Comparison of ENCODE assay signal across 17 cellular contexts in the genomic region with DNA sequence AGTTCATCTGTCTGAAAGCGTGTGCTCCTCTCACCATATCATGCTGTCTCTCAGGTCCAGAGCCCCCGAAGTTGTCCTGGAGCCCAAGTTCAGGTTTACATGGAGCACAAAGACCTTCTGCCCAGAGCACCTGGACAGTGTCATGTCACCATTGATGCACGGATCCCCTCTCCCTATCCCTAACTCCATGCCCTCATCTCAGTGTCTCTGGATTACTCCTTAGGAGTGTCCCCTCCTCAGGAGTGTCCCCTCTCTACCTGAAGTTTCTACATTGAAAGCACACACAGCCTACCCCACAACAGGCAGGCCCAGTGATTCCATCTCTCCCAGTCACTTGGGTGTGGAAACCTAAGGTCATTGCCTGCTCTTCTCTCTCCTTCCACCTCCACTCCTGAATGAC.
DNase-seq lines count a peak whose midpoint lies in the region; ATAC-seq, FAIRE-seq and TF ChIP-seq lines count a peak whose summit lies in the region.
"Had no signal": no experiment of that assay in that cellular context is flagged by ENCODE, and none has a peak within 500 bp of the region (broad histone marks: within the 10 kb centered on the region; RNA-seq: fewer than 3 reads in every experiment).

No MANE protein-coding gene starts in this region.

- H3K27ac ChIP-seq in endodermal cell (ENCODE audit: low read depth, low read length) (peak overlapping the region; percentile 96), neural progenitor cell (no peak overlapping the region), psoas muscle (no peak overlapping the region)

- no peak overlapping the region for H2AFZ ChIP-seq in neural progenitor cell (replicated peaks)

- 90 to 93% methylated on average over 2 to 3 of the region's 3 CpGs for WGBS in endodermal cell (ENCODE audit: insufficient coverage in 1 of 2, insufficient read length in 1 of 2), 2 experiments
- 91 to 95% (median 91%) methylated on average over 3 of the region's 3 CpGs for WGBS in psoas muscle, 3 donors

- intact Hi-C loops in sciatic nerve (cut with DNase I) (no loop called here), psoas muscle (cut with DNase I) (no loop called here)

- TF ChIP-seq CTCF in endodermal cell (conservative IDR thresholded peaks at IDR 0.05) = no peak
- TF ChIP-seq CTCF in neural progenitor cell (IDR thresholded peaks at IDR 0.05) = no peak
- TF ChIP-seq CTCF in psoas muscle (IDR thresholded peaks at IDR 0.05) = no peak

- H3K27me3 Mint-ChIP-seq in endodermal cell (ENCODE audit: insufficient read depth) (no peaks in the 10 kb centered on the region), neural progenitor cell (ENCODE audit: insufficient read depth, low read depth) (peaks cover 8% of the 10 kb centered on the region)

- H3K9ac ChIP-seq in endodermal cell (ENCODE audit: extremely low read depth, low read length, poor library complexity, severe bottlenecking) = no peak overlapping the region
- H3K9ac ChIP-seq in neural progenitor cell = no peak overlapping the region

- H3K36me3 Mint-ChIP-seq in endodermal cell (ENCODE audit: low read depth) (no peaks in the 10 kb centered on the region), neural progenitor cell (peaks cover 8% of the 10 kb centered on the region)
- H3K36me3 Mint-ChIP-seq: CD8-positive, alpha-beta T cell had no signal

- H3K9me3 Mint-ChIP-seq in endodermal cell (peaks cover 4% of the 10 kb centered on the region), neural progenitor cell (peaks cover 25% of the 10 kb centered on the region)
- H3K9me3 Mint-ChIP-seq: CD8-positive, alpha-beta T cell had no signal

- DNase-seq in endodermal cell (no peak), neural progenitor cell (ENCODE audit: low spot score) (no peak), sciatic nerve (ENCODE audit: low spot score) (no peak), DMS 273 (lab: John Stamatoyannopoulos, UW; ENCODE audit: unreplicated experiment) (no peak), psoas muscle (no peak), GM12892 (ENCODE audit: insufficient read length) (no peak)
- DNase-seq: C1 segment of cervical spinal cord; Caco-2; CD8-positive, alpha-beta T cell; DMS 273 treated with DMSO at 0.1 percent for 48 hours; DMS79; GDM1; GOT3; H7; HCEC 1CT had no signal

- H3K4me3 ChIP-seq in endodermal cell (ENCODE audit: low read length) (no peak overlapping the region), neural progenitor cell (no peak overlapping the region), psoas muscle (no peak overlapping the region)
- H3K4me3 ChIP-seq: GM12878 had no signal

- peak; percentile 24 for ATAC-seq in sciatic nerve
- ATAC-seq in psoas muscle = no peak
- ATAC-seq: CD8-positive, alpha-beta T cell; GM12878 had no signal

- H3K9me3 ChIP-seq in endodermal cell (ENCODE audit: control insufficient read depth, low read length) = peaks cover 10% of the 10 kb centered on the region
- H3K9me3 ChIP-seq in neural progenitor cell (ENCODE audit: low read depth) = peaks cover 5% of the 10 kb centered on the region
- no peaks in the 10 kb centered on the region for H3K9me3 ChIP-seq in psoas muscle
- H3K9me3 ChIP-seq: Caco-2 had no signal

- H3K4me1 ChIP-seq in endodermal cell (ENCODE audit: control insufficient read depth, insufficient read depth, low read length) (no peaks in the 10 kb centered on the region), neural progenitor cell (peaks cover 17% of the 10 kb centered on the region), psoas muscle (no peaks in the 10 kb centered on the region)
- H3K4me1 ChIP-seq: Caco-2 had no signal

- no peak for FAIRE-seq in GM12892 (lab: Jason Lieb, UNC)
- FAIRE-seq: GM12878, GM18507 had no signal

- no peak overlapping the region for H3K4me2 ChIP-seq in neural progenitor cell

- H3K79me2 ChIP-seq in neural progenitor cell (ENCODE audit: low read depth) = no peaks in the 10 kb centered on the region

- H4K20me1 ChIP-seq in neural progenitor cell (ENCODE audit: low read depth) = no peaks in the 10 kb centered on the region

- no peak overlapping the region for H3K27ac Mint-ChIP-seq in endodermal cell
- peak overlapping the region; percentile 52 for H3K27ac Mint-ChIP-seq in neural progenitor cell
- H3K27ac Mint-ChIP-seq: CD8-positive, alpha-beta T cell had no signal

- TF ChIP-seq POLR2A in GM12892 (IDR thresholded peaks at IDR 0.05; ENCODE audit: low read depth, low read length) = no peak

- H3F3A ChIP-seq in neural progenitor cell (ENCODE audit: low read depth) = peaks cover 22% of the 10 kb centered on the region

- H3K4me1 Mint-ChIP-seq in endodermal cell = no peaks in the 10 kb centered on the region
- H3K4me1 Mint-ChIP-seq in neural progenitor cell = peaks cover 54% of the 10 kb centered on the region

- no peaks in the 10 kb centered on the region for H3K36me3 ChIP-seq in endodermal cell (ENCODE audit: control insufficient read depth, insufficient read depth, low read length)
- no peaks in the 10 kb centered on the region for H3K36me3 ChIP-seq in neural progenitor cell
- no peaks in the 10 kb centered on the region for H3K36me3 ChIP-seq in psoas muscle (ENCODE audit: insufficient read depth in 1 of 2, low read depth in 1 of 2)

- H3K27me3 ChIP-seq in endodermal cell (ENCODE audit: control insufficient read depth, insufficient read depth, low read length, poor library complexity, severe bottlenecking) (no peaks in the 10 kb centered on the region), neural progenitor cell (no peaks in the 10 kb centered on the region), psoas muscle (ENCODE audit: insufficient read depth in 3 of 3, low read length in 2 of 3) (no peaks in the 10 kb centered on the region)

- H3K4me3 Mint-ChIP-seq in endodermal cell (no peak overlapping the region), neural progenitor cell (no peak overlapping the region)
- H3K4me3 Mint-ChIP-seq: CD8-positive, alpha-beta T cell had no signal
